Comparison of ENCODE assay signal across 18 cellular contexts in genomic region chr16:66309-67182, GRCh38. TPM values are rescaled to one million over a fixed set of nuclear protein-coding genes. Genes with fewer than 3 reads are reported as not detected.
DNase-seq lines count a peak whose midpoint lies in the region; ATAC-seq, FAIRE-seq and TF ChIP-seq lines count a peak whose summit lies in the region.
"Had no signal": no experiment of that assay in that cellular context is flagged by ENCODE, and none has a peak within 500 bp of the region (broad histone marks: within the 10 kb centered on the region; RNA-seq: fewer than 3 reads in every experiment).

No MANE protein-coding gene starts in this region.

- H3K9me3 ChIP-seq in HepG2 (ENCODE audit: low read length) (no peaks in the 10 kb centered on the region), tibial nerve (no peaks in the 10 kb centered on the region)
- H3K9me3 ChIP-seq: pancreas, SJSA1, thoracic aorta had no signal

- DNase-seq in left ventricle myocardium superior (peak; percentile 26), Right ventricle myocardium superior (no peak), cerebellar cortex (ENCODE audit: low spot score) (peak; percentile 34), HepG2 (ENCODE audit: low spot score) (no peak), tibial nerve (ENCODE audit: low spot score in 2 of 2) (no peak), ACHN (no peak), NCI-H526 (lab: John Stamatoyannopoulos, UW) (no peak), iPS-NIHi11 (ENCODE audit: low spot score) (no peak)
- DNase-seq: NCI-H524 treated with DMSO at 0.1 percent for 48 hours had no signal

- no peak for TF ChIP-seq RAD21 in HepG2 (CRISPR knock-in tag; IDR thresholded peaks at IDR 0.05)

- peaks cover 9% of the 10 kb centered on the region; the same call in 1 of the 2 replicates for H4K20me1 ChIP-seq in HepG2 (ENCODE audit: insufficient read depth, low read length)

- H2AFZ ChIP-seq in HepG2 (ENCODE audit: low read length), result no peak overlapping the region

- H3K27ac ChIP-seq in HepG2 (ENCODE audit: extremely low read length, insufficient read depth, low read length) (no peak overlapping the region), tibial nerve (peak overlapping the region; percentile 80 to 99 (median 94))
- H3K27ac ChIP-seq: cardiac muscle cell, pancreas, SJSA1 had no signal

- no peak overlapping the region for H3K9ac ChIP-seq in HepG2 (ENCODE audit: insufficient read depth, low read depth, low read length)

- TF ChIP-seq POLR2A in HepG2 (IDR thresholded peaks at IDR 0.05; ENCODE audit: insufficient read depth in 1 of 2, low read depth in 2 of 2, low read length in 2 of 2), result no peak
- no peak for TF ChIP-seq POLR2A in tibial nerve (IDR thresholded peaks at IDR 0.05)

- intact Hi-C loops in left ventricle myocardium superior (cut with micrococcal nuclease) (no loop called here), Right ventricle myocardium superior (cut with DNase I) (loop anchor here (1.0 kb wide), 1 partner anchor 30 kb away; no protein-coding TSS in a partner anchor), HepG2 (cut with micrococcal nuclease; ENCODE audit: unreplicated experiment) (no loop called here)

- H3K4me2 ChIP-seq in HepG2 (ENCODE audit: low read depth, low read length), result no peak overlapping the region

- CTCF ChIA-PET in HepG2 (lab: Yijun Ruan, JAX; ENCODE audit: low intra/inter-chr PET ratio, low total read pairs), result interaction anchor here (1.2 to 5.1 kb wide), 6 partner anchors 9 to 296 kb away, joined by 3 to 155 read pairs (median 7); partner anchors contain the start of gene HBQ1

- no peaks in the 10 kb centered on the region for H3K27me3 ChIP-seq in HepG2 (ENCODE audit: control insufficient read depth in 1 of 2, insufficient read depth in 2 of 2, low read length in 2 of 2)
- H3K27me3 ChIP-seq in tibial nerve, result no peaks in the 10 kb centered on the region
- H3K27me3 ChIP-seq: cardiac muscle cell, pancreas, SJSA1 had no signal

- POLR2A ChIA-PET in HepG2 (lab: Yijun Ruan, JAX), result interaction anchor here (0.6 to 1.9 kb wide), 5 partner anchors 11 to 114 kb away, joined by 3 to 11 read pairs (median 6); partner anchors contain the start of genes HBQ1, MPG, POLR3K and SNRNP25

- TF ChIP-seq EP300 in HepG2 (IDR thresholded peaks at IDR 0.05; ENCODE audit: low read depth in 2 of 2, low read length in 2 of 2), result no peak
- TF ChIP-seq EP300 in HepG2 (CRISPR knock-in tag; IDR thresholded peaks at IDR 0.05; ENCODE audit: borderline replicate concordance), result no peak
- no peak for TF ChIP-seq EP300 in tibial nerve (IDR thresholded peaks at IDR 0.05)

- in situ Hi-C loops in HepG2 (cut with HindIII; ENCODE audit: extremely low pct_ligation_motif_present, low pct_unique_long_range_greater_than_20kb) (no loop called here), ACHN (cut with HindIII; ENCODE audit: low pct_ligation_motif_present, low pct_unique_long_range_greater_than_20kb, low sequenced_read_pairs) (no loop called here)

- FAIRE-seq in HepG2 (lab: Jason Lieb, UNC), result no peak
- FAIRE-seq: A204.1, astrocyte, frontal cortex, pancreas, RCC 7860 had no signal

- 80% methylated on average over 8 of the region's 13 CpGs for WGBS in HepG2 (ENCODE audit: low lambda C conversion rate)
- WGBS in tibial nerve, 2 donors, result 35 to 50% methylated on average over 12 of the region's 13 CpGs

- H3K4me1 ChIP-seq in HepG2 (ENCODE audit: insufficient read depth, low read length) (peaks cover 55% of the 10 kb centered on the region), tibial nerve (peaks cover 0 to 75% (median 55%) of the 10 kb centered on the region in 4 donors)

- ATAC-seq in left ventricle myocardium superior (peak; percentile 2), Right ventricle myocardium superior (ENCODE audit: poor library complexity) (no peak), HepG2 (peak; percentile 13)

- H3K79me2 ChIP-seq in HepG2 (ENCODE audit: insufficient read depth, low read length), result no peaks in the 10 kb centered on the region

- no TSS peak for BruUV-seq in HepG2 (replicated peaks; lab: Mats Ljungman, UMichigan)

- no peak for TF ChIP-seq CTCF in HepG2 (CRISPR knock-in tag; IDR thresholded peaks at IDR 0.05)
- TF ChIP-seq CTCF in tibial nerve (IDR thresholded peaks at IDR 0.05), result no peak

- H3K36me3 ChIP-seq in HepG2 (replicated peaks in 1 of 2; ENCODE audit: control insufficient read depth in 1 of 2, insufficient read depth in 2 of 2, low read length in 2 of 2) (peaks cover 0 to 1% of the 10 kb centered on the region in 2 experiments; a peak in 2 of 5 replicates), tibial nerve (peaks cover 0 to 34% (median under 1%) of the 10 kb centered on the region in 3 donors)

- H3K4me3 ChIP-seq in HepG2 (replicated peaks in 1 of 3; ENCODE audit: insufficient read depth in 1 of 3, low read depth in 2 of 3, low read length in 3 of 3) (no peak overlapping the region), tibial nerve (no peak overlapping the region)
- H3K4me3 ChIP-seq: cardiac muscle cell, pancreas, SJSA1, thoracic aorta had no signal

RNA-seq across cellular contexts. Expression of gene RHBDF1, which starts 5.9 kb away (rescaled TPM):
- total RNA-seq in left ventricle myocardium superior, result 20.0 TPM
- 16.6 TPM for total RNA-seq in Right ventricle myocardium superior
- total RNA-seq in HepG2 (2016; rRNA removed; fragmentation: Illumina TruSeq; extraction: Trizol), result 1.8 and 5.4 TPM in 2 replicates
- 0.81 and 1.8 TPM in 2 replicates for total RNA-seq in HepG2 (2016; cell fraction: cytosol; rRNA removed; fragmentation: Illumina TruSeq; extraction: Trizol; ENCODE audit: low read depth)
- total RNA-seq in HepG2 (2016; cell fraction: insoluble cytoplasmic fraction; rRNA removed; fragmentation: Illumina TruSeq; extraction: Trizol), result 1.4 and 5.9 TPM in 2 replicates
- total RNA-seq in HepG2 (2016; cell fraction: membrane; rRNA removed; fragmentation: Illumina TruSeq; extraction: Trizol), result 0.96 and 1.5 TPM in 2 replicates
- total RNA-seq in HepG2 (2016; cell fraction: nucleus; rRNA removed; fragmentation: Illumina TruSeq; extraction: Trizol), result 6.4 and 8.4 TPM in 2 replicates
- polyA plus RNA-seq in HepG2 (2011; rRNA removed), result 26.9 and 28.1 TPM in 2 replicates
- polyA plus RNA-seq in HepG2 (2011; cell fraction: cytosol; rRNA removed), result 8.5 and 9.9 TPM in 2 replicates
- 199 and 238 TPM in 2 replicates for polyA plus RNA-seq in HepG2 (2011; cell fraction: nucleus; rRNA removed)
- 4.3 and 9.2 TPM in 2 replicates for polyA plus RNA-seq in HepG2 (2012)
- 0.72 and 0.88 TPM in 2 replicates for polyA plus RNA-seq in HepG2 (2016; cell fraction: cytosol; fragmentation: Illumina TruSeq; extraction: Trizol; ENCODE audit: low read depth)
- polyA plus RNA-seq in HepG2 (2016; cell fraction: insoluble cytoplasmic fraction; fragmentation: Illumina TruSeq; extraction: Trizol; ENCODE audit: low read depth), result 1.7 and 2.1 TPM in 2 replicates
- polyA plus RNA-seq in HepG2 (2016; cell fraction: membrane; fragmentation: Illumina TruSeq; extraction: Trizol; ENCODE audit: low read depth), result 1.1 and 1.3 TPM in 2 replicates
- polyA plus RNA-seq in HepG2 (2016; cell fraction: nucleus; fragmentation: Illumina TruSeq; extraction: Trizol; ENCODE audit: insufficient read depth, low read depth), result 26.0 and 29.9 TPM in 2 replicates
- 10.2 and 17.2 TPM in 2 replicates for polyA minus RNA-seq in HepG2 (2011; rRNA and poly(A)+ RNA removed; ENCODE audit: low replicate concordance)
- polyA minus RNA-seq in HepG2 (2011; cell fraction: cytosol; rRNA and poly(A)+ RNA removed), result 4.0 and 4.5 TPM in 2 replicates
- 18.3 and 18.5 TPM in 2 replicates for polyA minus RNA-seq in HepG2 (2011; cell fraction: nucleus; rRNA and poly(A)+ RNA removed)
- total RNA-seq in tibial nerve, result 100 to 1,000 TPM in 3 of 4 donors, 10 to 100 TPM in 1; 92.7 to 157 (median 137) TPM
- total RNA-seq: CD4-positive, alpha-beta memory T cell had no signal
- polyA plus RNA-seq: CD4-positive, alpha-beta memory T cell had no signal

RNA-seq across cellular contexts. Expression of gene MPG, which starts 11.5 kb away (rescaled TPM):
- 31.2 TPM for total RNA-seq in left ventricle myocardium superior
- total RNA-seq in Right ventricle myocardium superior, result 31.6 TPM
- total RNA-seq in HepG2 (2016; rRNA removed; fragmentation: Illumina TruSeq; extraction: Trizol), result 56.4 and 62.5 TPM in 2 replicates
- 46.3 and 53.1 TPM in 2 replicates for total RNA-seq in HepG2 (2016; cell fraction: cytosol; rRNA removed; fragmentation: Illumina TruSeq; extraction: Trizol; ENCODE audit: low read depth)
- total RNA-seq in HepG2 (2016; cell fraction: insoluble cytoplasmic fraction; rRNA removed; fragmentation: Illumina TruSeq; extraction: Trizol), result 55.9 and 64.7 TPM in 2 replicates
- total RNA-seq in HepG2 (2016; cell fraction: membrane; rRNA removed; fragmentation: Illumina TruSeq; extraction: Trizol), result 57.4 and 76.0 TPM in 2 replicates
- 33.2 and 35.5 TPM in 2 replicates for total RNA-seq in HepG2 (2016; cell fraction: nucleus; rRNA removed; fragmentation: Illumina TruSeq; extraction: Trizol)
- polyA plus RNA-seq in HepG2 (2011; rRNA removed), result 59.1 and 74.2 TPM in 2 replicates
- 62.1 and 108 TPM in 2 replicates for polyA plus RNA-seq in HepG2 (2011; cell fraction: cytosol; rRNA removed)
- 58.8 and 62.5 TPM in 2 replicates for polyA plus RNA-seq in HepG2 (2011; cell fraction: nucleus; rRNA removed)
- 30.3 and 43.2 TPM in 2 replicates for polyA plus RNA-seq in HepG2 (2012)
- polyA plus RNA-seq in HepG2 (2016; cell fraction: cytosol; fragmentation: Illumina TruSeq; extraction: Trizol; ENCODE audit: low read depth), result 53.6 and 59.3 TPM in 2 replicates
- 53.6 and 58.3 TPM in 2 replicates for polyA plus RNA-seq in HepG2 (2016; cell fraction: insoluble cytoplasmic fraction; fragmentation: Illumina TruSeq; extraction: Trizol; ENCODE audit: low read depth)
- polyA plus RNA-seq in HepG2 (2016; cell fraction: membrane; fragmentation: Illumina TruSeq; extraction: Trizol; ENCODE audit: low read depth), result 56.7 and 61.4 TPM in 2 replicates
- 53.3 and 60.6 TPM in 2 replicates for polyA plus RNA-seq in HepG2 (2016; cell fraction: nucleus; fragmentation: Illumina TruSeq; extraction: Trizol; ENCODE audit: insufficient read depth, low read depth)
- polyA minus RNA-seq in HepG2 (2011; rRNA and poly(A)+ RNA removed; ENCODE audit: low replicate concordance), result 22.4 and 34.8 TPM in 2 replicates
- 27.0 and 35.2 TPM in 2 replicates for polyA minus RNA-seq in HepG2 (2011; cell fraction: cytosol; rRNA and poly(A)+ RNA removed)
- 5.8 and 10.3 TPM in 2 replicates for polyA minus RNA-seq in HepG2 (2011; cell fraction: nucleus; rRNA and poly(A)+ RNA removed)
- total RNA-seq in tibial nerve, result 100 to 1,000 TPM in 2 of 4 donors, 10 to 100 TPM in 2; 74.3 to 190 (median 115) TPM

RNA-seq across cellular contexts. Expression of gene SNRNP25, which starts 12.9 kb away (rescaled TPM):
- 72.8 TPM for total RNA-seq in left ventricle myocardium superior
- 79.9 TPM for total RNA-seq in Right ventricle myocardium superior
- total RNA-seq in HepG2 (2016; rRNA removed; fragmentation: Illumina TruSeq; extraction: Trizol), result 97.4 and 103 TPM in 2 replicates
- total RNA-seq in HepG2 (2016; cell fraction: cytosol; rRNA removed; fragmentation: Illumina TruSeq; extraction: Trizol; ENCODE audit: low read depth), result 131 and 159 TPM in 2 replicates
- 98.3 and 99.2 TPM in 2 replicates for total RNA-seq in HepG2 (2016; cell fraction: insoluble cytoplasmic fraction; rRNA removed; fragmentation: Illumina TruSeq; extraction: Trizol)
- total RNA-seq in HepG2 (2016; cell fraction: membrane; rRNA removed; fragmentation: Illumina TruSeq; extraction: Trizol), result 209 and 211 TPM in 2 replicates
- total RNA-seq in HepG2 (2016; cell fraction: nucleus; rRNA removed; fragmentation: Illumina TruSeq; extraction: Trizol), result 35.7 and 35.9 TPM in 2 replicates
- 26.5 and 34.1 TPM in 2 replicates for polyA plus RNA-seq in HepG2 (2011; rRNA removed)
- polyA plus RNA-seq in HepG2 (2011; cell fraction: cytosol; rRNA removed), result 30.0 and 42.1 TPM in 2 replicates
- polyA plus RNA-seq in HepG2 (2011; cell fraction: nucleus; rRNA removed), result 14.5 and 15.2 TPM in 2 replicates
- polyA plus RNA-seq in HepG2 (2012), result 20.6 and 26.4 TPM in 2 replicates
- 174 and 209 TPM in 2 replicates for polyA plus RNA-seq in HepG2 (2016; cell fraction: cytosol; fragmentation: Illumina TruSeq; extraction: Trizol; ENCODE audit: low read depth)
- polyA plus RNA-seq in HepG2 (2016; cell fraction: insoluble cytoplasmic fraction; fragmentation: Illumina TruSeq; extraction: Trizol; ENCODE audit: low read depth), result 104 and 113 TPM in 2 replicates
- 222 and 223 TPM in 2 replicates for polyA plus RNA-seq in HepG2 (2016; cell fraction: membrane; fragmentation: Illumina TruSeq; extraction: Trizol; ENCODE audit: low read depth)
- 66.9 and 75.9 TPM in 2 replicates for polyA plus RNA-seq in HepG2 (2016; cell fraction: nucleus; fragmentation: Illumina TruSeq; extraction: Trizol; ENCODE audit: insufficient read depth, low read depth)
- polyA minus RNA-seq in HepG2 (2011; rRNA and poly(A)+ RNA removed; ENCODE audit: low replicate concordance), result 12.7 and 34.1 TPM in 2 replicates
- 4.7 and 7.8 TPM in 2 replicates for polyA minus RNA-seq in HepG2 (2011; cell fraction: cytosol; rRNA and poly(A)+ RNA removed)
- 7.2 and 9.5 TPM in 2 replicates for polyA minus RNA-seq in HepG2 (2011; cell fraction: nucleus; rRNA and poly(A)+ RNA removed)
- total RNA-seq in tibial nerve, result 10 to 100 TPM in 3 of 4 donors, 1 to 10 TPM in 1; 9.3 to 21.6 (median 15.7) TPM

RNA-seq across cellular contexts. Expression of gene POLR3K, which starts 13.1 kb away (rescaled TPM):
- total RNA-seq in left ventricle myocardium superior, result 12.9 TPM
- total RNA-seq in Right ventricle myocardium superior, result 11.1 TPM
- 18.8 and 22.4 TPM in 2 replicates for total RNA-seq in HepG2 (2016; rRNA removed; fragmentation: Illumina TruSeq; extraction: Trizol)
- total RNA-seq in HepG2 (2016; cell fraction: cytosol; rRNA removed; fragmentation: Illumina TruSeq; extraction: Trizol; ENCODE audit: low read depth), result 10.0 and 10.3 TPM in 2 replicates
- total RNA-seq in HepG2 (2016; cell fraction: insoluble cytoplasmic fraction; rRNA removed; fragmentation: Illumina TruSeq; extraction: Trizol), result 19.8 and 23.7 TPM in 2 replicates
- 11.2 and 12.8 TPM in 2 replicates for total RNA-seq in HepG2 (2016; cell fraction: membrane; rRNA removed; fragmentation: Illumina TruSeq; extraction: Trizol)
- 8.8 and 11.3 TPM in 2 replicates for total RNA-seq in HepG2 (2016; cell fraction: nucleus; rRNA removed; fragmentation: Illumina TruSeq; extraction: Trizol)
- polyA plus RNA-seq in HepG2 (2011; rRNA removed), result 14.8 TPM in 2 replicates
- polyA plus RNA-seq in HepG2 (2011; cell fraction: cytosol; rRNA removed), result 22.5 and 26.6 TPM in 2 replicates
- 10.5 and 11.1 TPM in 2 replicates for polyA plus RNA-seq in HepG2 (2011; cell fraction: nucleus; rRNA removed)
- 14.3 and 17.5 TPM in 2 replicates for polyA plus RNA-seq in HepG2 (2012)
- 9.1 and 9.8 TPM in 2 replicates for polyA plus RNA-seq in HepG2 (2016; cell fraction: cytosol; fragmentation: Illumina TruSeq; extraction: Trizol; ENCODE audit: low read depth)
- polyA plus RNA-seq in HepG2 (2016; cell fraction: insoluble cytoplasmic fraction; fragmentation: Illumina TruSeq; extraction: Trizol; ENCODE audit: low read depth), result 34.2 and 38.7 TPM in 2 replicates
- 11.8 and 11.9 TPM in 2 replicates for polyA plus RNA-seq in HepG2 (2016; cell fraction: membrane; fragmentation: Illumina TruSeq; extraction: Trizol; ENCODE audit: low read depth)
- polyA plus RNA-seq in HepG2 (2016; cell fraction: nucleus; fragmentation: Illumina TruSeq; extraction: Trizol; ENCODE audit: insufficient read depth, low read depth), result 18.2 and 22.9 TPM in 2 replicates
- 15.9 and 48.0 TPM in 2 replicates for polyA minus RNA-seq in HepG2 (2011; rRNA and poly(A)+ RNA removed; ENCODE audit: low replicate concordance)
- 5.5 and 7.7 TPM in 2 replicates for polyA minus RNA-seq in HepG2 (2011; cell fraction: cytosol; rRNA and poly(A)+ RNA removed)
- 8.8 and 10.9 TPM in 2 replicates for polyA minus RNA-seq in HepG2 (2011; cell fraction: nucleus; rRNA and poly(A)+ RNA removed)
- 1 to 10 TPM in 3 of 4 donors, under 1 TPM in 1; 0.66 to 8.6 (median 3.1) TPM for total RNA-seq in tibial nerve

Comparison
In these comparisons a context has a peak if more than half of its experiments do, and no peak if none do; other contexts are left out.
1. DNase-seq: peak in left ventricle myocardium superior (single experiment) and cerebellar cortex (single experiment); none in Right ventricle myocardium superior (single experiment), HepG2 (single experiment), tibial nerve (0 of 2), ACHN (single experiment), NCI-H526 (0 of 2) and iPS-NIHi11 (single experiment).